1 cellular context compared by ENCODE assay signal in the genomic region with DNA sequence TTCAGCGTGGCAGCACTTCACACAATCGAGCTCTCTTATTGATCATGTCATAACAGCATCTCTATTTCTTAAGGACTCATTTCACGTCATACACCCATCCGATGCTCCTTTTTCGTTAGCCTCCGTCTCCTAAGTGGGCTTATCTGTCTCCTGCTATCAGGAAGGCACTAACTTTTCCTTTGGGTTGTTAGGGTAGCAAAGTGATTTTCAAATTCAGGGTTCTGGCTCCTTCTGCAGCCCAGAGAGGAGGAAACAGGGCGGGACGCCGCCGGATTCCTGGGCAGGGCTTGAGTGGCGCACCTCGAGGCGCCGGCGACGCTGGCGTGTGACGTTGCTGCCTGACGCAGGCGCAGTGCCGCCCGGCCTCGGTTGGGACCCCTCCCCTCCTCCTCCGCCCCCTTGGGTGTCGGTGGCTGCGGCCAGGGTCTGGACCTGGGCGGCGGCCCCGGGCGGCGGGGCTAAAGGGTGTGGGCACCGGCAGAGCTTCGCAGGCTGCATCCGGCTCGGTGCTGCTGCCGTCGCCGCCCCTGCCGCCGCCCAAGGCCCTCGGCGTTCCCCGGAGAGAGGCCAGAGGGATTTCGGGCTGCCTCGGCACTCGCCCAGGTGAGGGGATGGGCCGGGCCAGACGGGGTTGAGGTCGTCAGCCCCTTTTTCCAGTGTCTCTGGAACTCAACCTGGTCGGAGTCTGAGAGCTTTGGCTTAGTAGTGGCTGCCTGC.
A peak's percentile ranks its signal among the peaks of the same experiment; 100 is the strongest.
TF ChIP-seq lines count a peak whose summit lies in the region.

A gene with protein sequence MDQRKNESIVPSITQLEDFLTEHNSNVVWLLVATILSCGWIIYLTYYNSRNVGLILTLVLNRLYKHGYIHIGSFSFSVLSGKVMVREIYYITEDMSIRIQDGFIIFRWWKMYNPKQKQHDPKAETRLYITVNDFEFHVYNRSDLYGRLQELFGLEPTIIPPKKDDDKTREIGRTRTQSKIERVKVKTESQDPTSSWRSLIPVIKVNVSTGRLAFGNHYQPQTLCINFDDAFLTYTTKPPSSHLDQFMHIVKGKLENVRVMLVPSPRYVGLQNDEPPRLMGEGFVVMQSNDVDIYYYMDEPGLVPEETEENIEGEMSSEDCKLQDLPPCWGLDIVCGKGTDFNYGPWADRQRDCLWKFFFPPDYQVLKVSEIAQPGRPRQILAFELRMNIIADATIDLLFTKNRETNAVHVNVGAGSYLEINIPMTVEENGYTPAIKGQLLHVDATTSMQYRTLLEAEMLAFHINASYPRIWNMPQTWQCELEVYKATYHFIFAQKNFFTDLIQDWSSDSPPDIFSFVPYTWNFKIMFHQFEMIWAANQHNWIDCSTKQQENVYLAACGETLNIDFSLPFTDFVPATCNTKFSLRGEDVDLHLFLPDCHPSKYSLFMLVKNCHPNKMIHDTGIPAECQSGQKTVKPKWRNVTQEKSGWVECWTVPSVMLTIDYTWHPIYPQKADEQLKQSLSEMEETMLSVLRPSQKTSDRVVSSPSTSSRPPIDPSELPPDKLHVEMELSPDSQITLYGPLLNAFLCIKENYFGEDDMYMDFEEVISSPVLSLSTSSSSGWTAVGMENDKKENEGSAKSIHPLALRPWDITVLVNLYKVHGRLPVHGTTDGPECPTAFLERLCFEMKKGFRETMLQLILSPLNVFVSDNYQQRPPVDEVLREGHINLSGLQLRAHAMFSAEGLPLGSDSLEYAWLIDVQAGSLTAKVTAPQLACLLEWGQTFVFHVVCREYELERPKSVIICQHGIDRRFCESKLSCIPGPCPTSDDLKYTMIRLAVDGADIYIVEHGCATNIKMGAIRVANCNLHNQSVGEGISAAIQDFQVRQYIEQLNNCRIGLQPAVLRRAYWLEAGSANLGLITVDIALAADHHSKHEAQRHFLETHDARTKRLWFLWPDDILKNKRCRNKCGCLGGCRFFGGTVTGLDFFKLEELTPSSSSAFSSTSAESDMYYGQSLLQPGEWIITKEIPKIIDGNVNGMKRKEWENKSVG (N-terminal part only) (plus strand): TSS at position 350 of the 717 bp plus-strand sequence. CDS start 18,317 bp downstream, outside the sequence.

TF ChIP-seq in GM23338, 12 proteins besides CTCF, POLR2A, EP300 and RAD21 (continued from another document):
- no peak for TF ChIP-seq ZNF462 (CRISPR knock-in tag; IDR thresholded peaks at IDR 0.05)
- TF ChIP-seq, protein P1, sequence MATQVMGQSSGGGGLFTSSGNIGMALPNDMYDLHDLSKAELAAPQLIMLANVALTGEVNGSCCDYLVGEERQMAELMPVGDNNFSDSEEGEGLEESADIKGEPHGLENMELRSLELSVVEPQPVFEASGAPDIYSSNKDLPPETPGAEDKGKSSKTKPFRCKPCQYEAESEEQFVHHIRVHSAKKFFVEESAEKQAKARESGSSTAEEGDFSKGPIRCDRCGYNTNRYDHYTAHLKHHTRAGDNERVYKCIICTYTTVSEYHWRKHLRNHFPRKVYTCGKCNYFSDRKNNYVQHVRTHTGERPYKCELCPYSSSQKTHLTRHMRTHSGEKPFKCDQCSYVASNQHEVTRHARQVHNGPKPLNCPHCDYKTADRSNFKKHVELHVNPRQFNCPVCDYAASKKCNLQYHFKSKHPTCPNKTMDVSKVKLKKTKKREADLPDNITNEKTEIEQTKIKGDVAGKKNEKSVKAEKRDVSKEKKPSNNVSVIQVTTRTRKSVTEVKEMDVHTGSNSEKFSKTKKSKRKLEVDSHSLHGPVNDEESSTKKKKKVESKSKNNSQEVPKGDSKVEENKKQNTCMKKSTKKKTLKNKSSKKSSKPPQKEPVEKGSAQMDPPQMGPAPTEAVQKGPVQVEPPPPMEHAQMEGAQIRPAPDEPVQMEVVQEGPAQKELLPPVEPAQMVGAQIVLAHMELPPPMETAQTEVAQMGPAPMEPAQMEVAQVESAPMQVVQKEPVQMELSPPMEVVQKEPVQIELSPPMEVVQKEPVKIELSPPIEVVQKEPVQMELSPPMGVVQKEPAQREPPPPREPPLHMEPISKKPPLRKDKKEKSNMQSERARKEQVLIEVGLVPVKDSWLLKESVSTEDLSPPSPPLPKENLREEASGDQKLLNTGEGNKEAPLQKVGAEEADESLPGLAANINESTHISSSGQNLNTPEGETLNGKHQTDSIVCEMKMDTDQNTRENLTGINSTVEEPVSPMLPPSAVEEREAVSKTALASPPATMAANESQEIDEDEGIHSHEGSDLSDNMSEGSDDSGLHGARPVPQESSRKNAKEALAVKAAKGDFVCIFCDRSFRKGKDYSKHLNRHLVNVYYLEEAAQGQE (IDR thresholded peaks at IDR 0.05; ENCODE audit: unreplicated experiment): peak; percentile 25
